1 cellular context compared by ENCODE assay signal in the genomic region with DNA sequence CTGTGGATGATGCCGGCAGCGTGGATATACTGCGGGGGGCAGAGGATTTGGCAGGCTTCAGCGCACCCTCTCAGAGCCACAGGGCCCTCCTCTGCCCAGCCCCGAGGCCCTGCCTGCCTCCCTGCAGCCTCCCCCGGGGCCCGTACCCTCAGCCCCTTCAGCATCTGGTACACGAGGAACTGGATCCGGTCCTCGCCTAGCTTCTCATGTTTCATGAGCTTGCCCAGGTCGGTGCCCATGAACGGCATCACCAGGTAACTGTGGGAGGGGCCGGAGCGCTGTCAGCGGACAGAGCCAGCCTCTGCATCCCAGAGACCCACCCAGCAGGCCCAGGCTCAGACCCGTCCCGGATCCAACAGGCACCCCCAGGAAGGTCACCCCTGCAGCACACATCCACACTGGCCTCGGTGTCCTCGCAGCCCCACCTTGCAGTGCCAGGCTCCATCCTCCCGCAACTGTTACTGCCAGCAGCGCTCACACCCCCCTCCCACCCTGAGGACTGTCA.
TF ChIP-seq lines count a peak whose summit lies in the region.

No MANE protein-coding gene starts in this region.

TF ChIP-seq in HEK293, 187 proteins besides CTCF, POLR2A, EP300 and RAD21 (continued from another document):
- TF ChIP-seq, protein P1, sequence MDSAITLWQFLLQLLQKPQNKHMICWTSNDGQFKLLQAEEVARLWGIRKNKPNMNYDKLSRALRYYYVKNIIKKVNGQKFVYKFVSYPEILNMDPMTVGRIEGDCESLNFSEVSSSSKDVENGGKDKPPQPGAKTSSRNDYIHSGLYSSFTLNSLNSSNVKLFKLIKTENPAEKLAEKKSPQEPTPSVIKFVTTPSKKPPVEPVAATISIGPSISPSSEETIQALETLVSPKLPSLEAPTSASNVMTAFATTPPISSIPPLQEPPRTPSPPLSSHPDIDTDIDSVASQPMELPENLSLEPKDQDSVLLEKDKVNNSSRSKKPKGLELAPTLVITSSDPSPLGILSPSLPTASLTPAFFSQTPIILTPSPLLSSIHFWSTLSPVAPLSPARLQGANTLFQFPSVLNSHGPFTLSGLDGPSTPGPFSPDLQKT (IDR thresholded peaks at IDR 0.05; ENCODE audit: borderline replicate concordance, low read depth, low read length), result no peak
